Comparison of ENCODE assay signal across 23 cellular contexts in genomic region chr4:148770377-148770776, GRCh38.
"Had no signal": no experiment of that assay in that cellular context is flagged by ENCODE, and none has a peak within 500 bp of the region (broad histone marks: within the 10 kb centered on the region; RNA-seq: fewer than 3 reads in every experiment).

No MANE protein-coding gene starts in this region.

- H3K4me3 ChIP-seq: left lung, suprapubic skin, tibial artery had no signal

- DNase-seq: activated CD4-positive, alpha-beta memory T cell treated with anti-CD3 and anti-CD28 coated beads, Interleukin-2, amount 10 ng/mL, durations not matched to agents 7 days and 5 days; activated CD4-positive, alpha-beta T cell treated with anti-CD3 and anti-CD28 coated beads for 1 hour; activated CD4-positive, alpha-beta T cell treated with anti-CD3 and anti-CD28 coated beads, Interleukin-2, amount 10 ng/mL, durations not matched to agents 7 days and 5 days; activated CD8-positive, alpha-beta memory T cell treated with anti-CD3 and anti-CD28 coated beads, Interleukin-2, amount 10 ng/mL, durations not matched to agents 7 days and 5 days; activated effector memory CD4-positive, alpha-beta T cell treated with Interleukin-2 at 50 U/mL for 16 hours; activated naive CD4-positive, alpha-beta T cell treated with Interleukin-2 at 50 U/mL for 16 hours; activated T-cell treated with anti-CD3 and anti-CD28 coated beads, Interleukin-2, amount 50 U/mL, for 72 hours; anterior cingulate cortex; effector memory CD4-positive, alpha-beta T cell; foreskin fibroblast; head of caudate nucleus; hypothalamus; immature natural killer cell; kidney; left lung; mammary epithelial cell; posterior cingulate gyrus; right cardiac atrium; stimulated activated CD4-positive, alpha-beta T cell treated with anti-CD3 and anti-CD28 coated beads, Interleukin-15, amount 100 ng/mL, for 24 hours; stimulated activated naive CD4-positive, alpha-beta T cell; T-helper 2 cell; tibial artery had no signal

- H3K9me3 ChIP-seq: left lung, suprapubic skin, tibial artery had no signal

- H3K27me3 ChIP-seq: left lung, suprapubic skin, tibial artery had no signal

- H3K36me3 ChIP-seq: left lung, suprapubic skin, tibial artery had no signal

- H3K4me1 ChIP-seq: left lung, suprapubic skin, tibial artery had no signal
